Comparison of ENCODE assay signal across 8 cellular contexts in genomic region chr11:123054301-123055065, GRCh38. TPM values are rescaled to one million over a fixed set of nuclear protein-coding genes. Genes with fewer than 3 reads are reported as not detected.
DNase-seq lines count a peak whose midpoint lies in the region; ATAC-seq and TF ChIP-seq lines count a peak whose summit lies in the region.

No MANE protein-coding gene starts in this region.

- peak; percentile 60 for TF ChIP-seq CTCF in WERI-Rb-1 (IDR thresholded peaks at IDR 0.05; ENCODE audit: low read depth, low read length)
- TF ChIP-seq CTCF in fibroblast of the aortic adventitia (IDR thresholded peaks at IDR 0.05; ENCODE audit: insufficient read depth, low read length): peak; percentile 72
- TF ChIP-seq CTCF in neutrophil (IDR thresholded peaks at IDR 0.05): peak; percentile 70

- H3K27me3 ChIP-seq in WERI-Rb-1 (ENCODE audit: insufficient read depth, low read depth, severe bottlenecking) (no peaks in the 10 kb centered on the region), neutrophil (no peaks in the 10 kb centered on the region)

- DNase-seq in DMS153 (lab: John Stamatoyannopoulos, UW) (peak; percentile 68), NCI-H2227 (lab: John Stamatoyannopoulos, UW; ENCODE audit: unreplicated experiment) (peak; percentile 90), WERI-Rb-1 (peak; percentile 23), fibroblast of the aortic adventitia (ENCODE audit: low read depth) (peak; percentile 80), activated gamma-delta T cell (lab: John Stamatoyannopoulos, UW) (no peak)

- no peak overlapping the region for H3K4me3 ChIP-seq in WERI-Rb-1 (ENCODE audit: low read depth, low read length)
- no peak overlapping the region for H3K4me3 ChIP-seq in fibroblast of the aortic adventitia (ENCODE audit: low read depth, low read length)
- no peak overlapping the region for H3K4me3 ChIP-seq in neutrophil (ENCODE audit: low read depth in 1 of 2, low read length in 1 of 2)

- H3K9me3 ChIP-seq in WERI-Rb-1 (ENCODE audit: severe bottlenecking) (no peaks in the 10 kb centered on the region), neutrophil (no peaks in the 10 kb centered on the region)

- peak; percentile 73 for ATAC-seq in GM19372 (IDR thresholded peaks at IDR 0.05; ENCODE audit: low read depth, unreplicated experiment)
- ATAC-seq in HG03439 (IDR thresholded peaks at IDR 0.05; ENCODE audit: unreplicated experiment): peak; percentile 55

- H3K27ac ChIP-seq in WERI-Rb-1: no peak overlapping the region; the same call in 1 of the 2 replicates
- peak overlapping the region; percentile 11 for H3K27ac ChIP-seq in neutrophil

- peaks cover 68% of the 10 kb centered on the region for H3K36me3 ChIP-seq in WERI-Rb-1
- peaks cover 55% of the 10 kb centered on the region for H3K36me3 ChIP-seq in neutrophil

- H3K4me1 ChIP-seq in neutrophil (ENCODE audit: control insufficient read depth in 1 of 2, insufficient read depth in 1 of 2, low read depth in 1 of 2, low read length in 1 of 2): peaks cover 2 to 17% of the 10 kb centered on the region in 2 experiments

RNA-seq across cellular contexts. Expression of gene HSPA8, which starts 7.5 kb away (rescaled TPM):
- total RNA-seq in fibroblast of the aortic adventitia (ENCODE audit: low replicate concordance): 1,138 and 2,934 TPM in 2 replicates
